11 cellular contexts compared by ENCODE assay signal in the genomic region with DNA sequence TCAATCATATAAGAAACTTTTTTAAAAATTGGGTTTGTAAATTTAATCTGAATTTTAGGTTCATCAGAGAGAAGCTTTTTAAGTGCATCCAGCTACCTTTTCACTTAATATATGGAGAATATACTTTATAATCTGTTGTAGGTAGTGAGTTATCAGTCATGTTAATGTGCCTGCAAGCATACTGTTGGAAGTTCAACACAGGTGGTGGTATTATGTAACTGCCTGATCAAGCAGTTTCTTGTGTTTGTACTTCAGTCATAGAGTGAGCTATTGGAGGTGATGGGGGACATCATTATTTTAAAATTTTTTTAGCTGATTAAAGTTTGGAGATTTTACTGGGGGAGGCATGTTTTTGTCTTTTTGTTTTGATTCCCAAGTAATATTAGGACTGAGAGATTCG. TPM values are rescaled to one million over a fixed set of nuclear protein-coding genes. Genes with fewer than 3 reads are reported as not detected.
DNase-seq lines count a peak whose midpoint lies in the region; ATAC-seq and TF ChIP-seq lines count a peak whose summit lies in the region.
"Had no signal": no experiment of that assay in that cellular context is flagged by ENCODE, and none has a peak within 500 bp of the region (broad histone marks: within the 10 kb centered on the region; RNA-seq: fewer than 3 reads in every experiment).

No MANE protein-coding gene starts in this region.

- H3K9me3 ChIP-seq in CD8-positive, alpha-beta T cell (ENCODE audit: low read length): no peaks in the 10 kb centered on the region
- H3K9me3 ChIP-seq in HUES6 (ENCODE audit: control insufficient read depth, insufficient read depth, low read depth, low read length) (no peaks in the 10 kb centered on the region), mammary epithelial cell (replicated peaks; ENCODE audit: insufficient read depth, low read length) (no peaks in the 10 kb centered on the region)

- peak overlapping the region; percentile 80 for H3K4me2 ChIP-seq in mammary epithelial cell (ENCODE audit: insufficient read depth, low read depth, low read length)

- H3K27me3 ChIP-seq in CD8-positive, alpha-beta T cell (ENCODE audit: insufficient read depth, low read length): no peaks in the 10 kb centered on the region
- H3K27me3 ChIP-seq in HUES6 (ENCODE audit: control insufficient read depth, insufficient read depth, low read length) (no peaks in the 10 kb centered on the region), mammary epithelial cell (ENCODE audit: insufficient read depth, low read length) (no peaks in the 10 kb centered on the region)
- H3K27me3 ChIP-seq: brain microvascular endothelial cell had no signal

- TF ChIP-seq CTCF in CD8-positive, alpha-beta T cell (IDR thresholded peaks at IDR 0.05): no peak
- no peak for TF ChIP-seq CTCF in mammary epithelial cell (conservative IDR thresholded peaks at IDR 0.05 in 1 of 2, IDR thresholded peaks at IDR 0.05 in 1 of 2; ENCODE audit: extremely low read depth in 1 of 2, insufficient read depth in 1 of 2, low read depth in 1 of 2, low read length in 2 of 2)

- BruUV-seq in mammary epithelial cell (replicated peaks; lab: Mats Ljungman, UMichigan): no TSS peak

- in situ Hi-C loops in mammary epithelial cell (cut with MboI; ENCODE audit: low sequenced_read_pairs in 2 of 2): no loop called here

- H3K27me3 Mint-ChIP-seq in CD8-positive, alpha-beta T cell (ENCODE audit: low read depth): no peaks in the 10 kb centered on the region
- no peaks in the 10 kb centered on the region for H3K27me3 Mint-ChIP-seq in natural killer cell treated with Interleukin-12 subunit alpha and Interleukin-12 subunit beta and Interleukin-15 and Interleukin-18, amount 100 ng/mL, for 72 hours

- intact Hi-C loops in CD8-positive, alpha-beta T cell (cut with DNase I, micrococcal nuclease): loop anchor here in 1 of 2 experiments (2.0 kb wide), 1 partner anchor 638 kb away; no protein-coding TSS in a partner anchor
- intact Hi-C loops in mammary epithelial cell (cut with micrococcal nuclease): no loop called here

- H3K9ac ChIP-seq in HUES6 (ENCODE audit: low read length) (no peak overlapping the region), mammary epithelial cell (ENCODE audit: insufficient read depth, low read length) (no peak overlapping the region)

- WGBS in mammary epithelial cell (ENCODE audit: low coverage, missing lambda C conversion rate): 100% methylated on average over 1 of the region's 1 CpG

- H3K4me1 Mint-ChIP-seq in CD8-positive, alpha-beta T cell (ENCODE audit: low read depth): peaks cover 87% of the 10 kb centered on the region
- peaks cover 59 to 77% of the 10 kb centered on the region in 2 donors for H3K4me1 Mint-ChIP-seq in natural killer cell treated with Interleukin-12 subunit alpha and Interleukin-12 subunit beta and Interleukin-15 and Interleukin-18, amount 100 ng/mL, for 72 hours (ENCODE audit: low read depth in 2 of 2)

- no peaks in the 10 kb centered on the region for H3K36me3 ChIP-seq in CD8-positive, alpha-beta T cell (ENCODE audit: insufficient read depth, low read length)
- H3K36me3 ChIP-seq in HUES6 (ENCODE audit: control insufficient read depth, insufficient read depth, low read length) (peaks cover 36% of the 10 kb centered on the region), mammary epithelial cell (ENCODE audit: insufficient read depth, low read length) (peaks cover 8% of the 10 kb centered on the region)
- H3K36me3 ChIP-seq: brain microvascular endothelial cell had no signal

- DNase-seq in CD8-positive, alpha-beta T cell: no peak
- no peak for DNase-seq in mammary epithelial cell
- DNase-seq in natural killer cell treated with Interleukin-12 subunit alpha and Interleukin-12 subunit beta and Interleukin-15 and Interleukin-18, amount 100 ng/mL, for 72 hours (ENCODE audit: low spot score): no peak
- no peak for DNase-seq in HUDEP-2 (lab: John Stamatoyannopoulos, UW; ENCODE audit: unreplicated experiment in 76 of 76)
- DNase-seq in glomerular visceral epithelial cell (ENCODE audit: extremely low spot score): no peak
- DNase-seq: brain microvascular endothelial cell, NCI-H1105 had no signal

- no peak for ATAC-seq in CD8-positive, alpha-beta T cell
- ATAC-seq in natural killer cell treated with Interleukin-12 subunit alpha and Interleukin-12 subunit beta and Interleukin-15 and Interleukin-18, amount 100 ng/mL, for 72 hours: no peak
- ATAC-seq in HG03045 (IDR thresholded peaks at IDR 0.05; ENCODE audit: unreplicated experiment): no peak
- ATAC-seq in GM21529 (IDR thresholded peaks at IDR 0.05; ENCODE audit: unreplicated experiment): no peak
- ATAC-seq: activated CD4-positive, CD25-positive, alpha-beta regulatory T cell treated with anti-CD3 and anti-CD28 coated beads, Interleukin-2, amount 50 U/mL, for 24 hours had no signal

- no peak overlapping the region for H2AFZ ChIP-seq in mammary epithelial cell (ENCODE audit: low read depth, low read length)

- dilution Hi-C loops in mammary epithelial cell (cut with HindIII; ENCODE audit: low sequenced_read_pairs): no loop called here

- H3K36me3 Mint-ChIP-seq in CD8-positive, alpha-beta T cell: peaks cover 62% of the 10 kb centered on the region
- peaks cover 7% of the 10 kb centered on the region for H3K36me3 Mint-ChIP-seq in natural killer cell treated with Interleukin-12 subunit alpha and Interleukin-12 subunit beta and Interleukin-15 and Interleukin-18, amount 100 ng/mL, for 72 hours

- POLR2A ChIA-PET in CD8-positive, alpha-beta T cell (lab: Charles Lee): interaction anchor here (1.7 to 4.3 kb wide), 2 partner anchors 108 to 123 kb away, joined by 5 to 26 read pairs; a partner anchor contains a TSS

- H3K4me3 ChIP-seq in CD8-positive, alpha-beta T cell (ENCODE audit: low read depth, low read length): no peak overlapping the region
- H3K4me3 ChIP-seq in HUES6 (ENCODE audit: low read depth, low read length): peak overlapping the region; percentile 92; the same call in 1 of the 2 replicates
- peak overlapping the region in 2 of 3 experiments; percentile 47 to 77 for H3K4me3 ChIP-seq in mammary epithelial cell (replicated peaks in 1 of 3; ENCODE audit: insufficient read depth in 1 of 3, low read depth in 2 of 3, low read length in 3 of 3)

- CTCF ChIA-PET in CD8-positive, alpha-beta T cell (lab: Charles Lee): no interaction called here
- CTCF ChIA-PET in mammary epithelial cell (lab: Charles Lee; ENCODE audit: low non-redundant PET): no interaction called here

- H3K27ac Mint-ChIP-seq in CD8-positive, alpha-beta T cell: peak overlapping the region; percentile 38
- H3K27ac Mint-ChIP-seq in natural killer cell treated with Interleukin-12 subunit alpha and Interleukin-12 subunit beta and Interleukin-15 and Interleukin-18, amount 100 ng/mL, for 72 hours: peak overlapping the region in 1 of 2 donors; percentile 98

- H3K4me3 Mint-ChIP-seq in CD8-positive, alpha-beta T cell: peak overlapping the region; percentile 49
- H3K4me3 Mint-ChIP-seq in natural killer cell treated with Interleukin-12 subunit alpha and Interleukin-12 subunit beta and Interleukin-15 and Interleukin-18, amount 100 ng/mL, for 72 hours: peak overlapping the region; percentile 96

- no peaks in the 10 kb centered on the region for H3K9me3 Mint-ChIP-seq in CD8-positive, alpha-beta T cell
- H3K9me3 Mint-ChIP-seq in natural killer cell treated with Interleukin-12 subunit alpha and Interleukin-12 subunit beta and Interleukin-15 and Interleukin-18, amount 100 ng/mL, for 72 hours: no peaks in the 10 kb centered on the region

- peaks cover 57% of the 10 kb centered on the region for H3K4me1 ChIP-seq in CD8-positive, alpha-beta T cell (ENCODE audit: insufficient read depth, low read length)
- H3K4me1 ChIP-seq in HUES6 (ENCODE audit: control insufficient read depth, insufficient read depth, low read length): peaks cover 32% of the 10 kb centered on the region
- peaks cover 12% of the 10 kb centered on the region for H3K4me1 ChIP-seq in mammary epithelial cell (ENCODE audit: insufficient read depth, low read length)

- H3K27ac ChIP-seq in CD8-positive, alpha-beta T cell (ENCODE audit: low read depth, low read length): no peak overlapping the region
- H3K27ac ChIP-seq in HUES6 (ENCODE audit: low read depth, low read length) (no peak overlapping the region), mammary epithelial cell (ENCODE audit: insufficient read depth, low read depth, low read length) (no peak overlapping the region)
- H3K27ac ChIP-seq: brain microvascular endothelial cell had no signal

- H4K20me1 ChIP-seq in mammary epithelial cell (ENCODE audit: insufficient read depth, low read length): peaks cover 10% of the 10 kb centered on the region

- H3K79me2 ChIP-seq in mammary epithelial cell (ENCODE audit: insufficient read depth, low read length): peaks cover 82% of the 10 kb centered on the region

RNA-seq across cellular contexts. Expression of a gene that starts 2.5 kb away (rescaled TPM):
- 10 to 100 TPM; 46.4 to 49.4 TPM for total RNA-seq in CD8-positive, alpha-beta T cell
- 10 to 100 TPM; 35.8 to 48.7 TPM for total RNA-seq in mammary epithelial cell
- polyA plus RNA-seq in mammary epithelial cell: 14.4 TPM
- 26.7 TPM for polyA minus RNA-seq in mammary epithelial cell
- 10 to 100 TPM; 22.5 to 31.7 TPM for total RNA-seq in natural killer cell treated with Interleukin-12 subunit alpha and Interleukin-12 subunit beta and Interleukin-15 and Interleukin-18, amount 100 ng/mL, for 72 hours
